Comparison of ENCODE assay signal across 9 cellular contexts in genomic region chr1:207645632-207646081, GRCh38. TPM values are rescaled to one million over a fixed set of nuclear protein-coding genes. Genes with fewer than 3 reads are reported as not detected.
A peak's percentile ranks its signal among the peaks of the same experiment; 100 is the strongest.
DNase-seq lines count a peak whose midpoint lies in the region; ATAC-seq and TF ChIP-seq lines count a peak whose summit lies in the region.
"Had no signal": no experiment of that assay in that cellular context is flagged by ENCODE, and none has a peak within 500 bp of the region (broad histone marks: within the 10 kb centered on the region; RNA-seq: fewer than 3 reads in every experiment).

No MANE protein-coding gene starts in this region.

- H3K4me1 ChIP-seq in SJCRH30 (no peaks in the 10 kb centered on the region), colonic mucosa (no peaks in the 10 kb centered on the region)

- H3K4me3 ChIP-seq in SJCRH30 (peak overlapping the region; percentile 58; the same call in 1 of the 2 replicates), fibroblast of villous mesenchyme (ENCODE audit: low read depth, low read length) (peak overlapping the region; percentile 71), colonic mucosa (no peak overlapping the region), lower leg skin (ENCODE audit: low read depth, poor library complexity, severe bottlenecking) (no peak overlapping the region)

- peaks cover 27% of the 10 kb centered on the region for H3K4me1 Mint-ChIP-seq in Calu3 (ENCODE audit: low read depth, unreplicated experiment)
- H3K4me1 Mint-ChIP-seq in mesothelial cell of epicardium = no peaks in the 10 kb centered on the region

- H3K9me3 Mint-ChIP-seq in Calu3 (ENCODE audit: low read depth, unreplicated experiment) (no peaks in the 10 kb centered on the region), mesothelial cell of epicardium (no peaks in the 10 kb centered on the region)

- TF ChIP-seq POLR2A in lower leg skin (IDR thresholded peaks at IDR 0.05) = no peak

- no peak for TF ChIP-seq CTCF in Calu3 (IDR thresholded peaks at IDR 0.05; ENCODE audit: unreplicated experiment)
- no peak for TF ChIP-seq CTCF in fibroblast of villous mesenchyme (IDR thresholded peaks at IDR 0.05; ENCODE audit: insufficient read depth, low read depth, low read length)
- no peak for TF ChIP-seq CTCF in colonic mucosa (IDR thresholded peaks at IDR 0.05)
- TF ChIP-seq CTCF in mesothelial cell of epicardium (IDR thresholded peaks at IDR 0.05; ENCODE audit: unreplicated experiment) = no peak
- TF ChIP-seq CTCF in lower leg skin (IDR thresholded peaks at IDR 0.05) = no peak

- H3K36me3 Mint-ChIP-seq in Calu3 (ENCODE audit: insufficient read depth, unreplicated experiment) (peaks cover 6% of the 10 kb centered on the region), mesothelial cell of epicardium (no peaks in the 10 kb centered on the region)

- H3K9me3 ChIP-seq in SJCRH30 (replicated peaks) = no peaks in the 10 kb centered on the region
- no peaks in the 10 kb centered on the region for H3K9me3 ChIP-seq in colonic mucosa

- H3K36me3 ChIP-seq in SJCRH30 (no peaks in the 10 kb centered on the region), colonic mucosa (no peaks in the 10 kb centered on the region)

- H3K27ac ChIP-seq in SJCRH30 (no peak overlapping the region), colonic mucosa (no peak overlapping the region)

- intact Hi-C loops in Calu3 (cut with micrococcal nuclease; ENCODE audit: unreplicated experiment) (no loop called here), sciatic nerve (cut with DNase I) (no loop called here), colonic mucosa (cut with DNase I) (no loop called here), lower leg skin (cut with DNase I; ENCODE audit: low total_unique reads) (no loop called here)

- H3K4me3 Mint-ChIP-seq in Calu3 (ENCODE audit: low read depth, unreplicated experiment) (peak overlapping the region; percentile 74), mesothelial cell of epicardium (no peak overlapping the region)

- no peak overlapping the region for H3K9ac ChIP-seq in colonic mucosa (ENCODE audit: low read depth in 2 of 2, low read length in 2 of 2)

- WGBS in lower leg skin, 2 donors = 82 to 88% methylated on average over 10 to 11 of the region's 17 CpGs

- no TSS peak for BruUV-seq in Calu3 (replicated peaks; lab: Mats Ljungman, UMichigan)

- H3K27me3 ChIP-seq in SJCRH30 (no peaks in the 10 kb centered on the region), colonic mucosa (no peaks in the 10 kb centered on the region)

- ATAC-seq in sciatic nerve (peak; percentile 40), HG02840 (IDR thresholded peaks at IDR 0.05; ENCODE audit: low FRiP score, unreplicated experiment) (no peak)

- H3K27ac Mint-ChIP-seq in Calu3 (ENCODE audit: unreplicated experiment) (no peak overlapping the region), mesothelial cell of epicardium (no peak overlapping the region)

- DNase-seq in Calu3 (no peak), SJCRH30 (no peak), fibroblast of villous mesenchyme (ENCODE audit: low read depth) (no peak), sciatic nerve (ENCODE audit: low spot score) (no peak), colonic mucosa (no peak), mesothelial cell of epicardium (ENCODE audit: low spot score in 2 of 2, unreplicated experiment in 2 of 2) (no peak), lower leg skin (ENCODE audit: low spot score in 2 of 2) (no peak)

- H3K27me3 Mint-ChIP-seq in Calu3 (ENCODE audit: unreplicated experiment) = peaks cover 35% of the 10 kb centered on the region
- H3K27me3 Mint-ChIP-seq in mesothelial cell of epicardium (ENCODE audit: low read depth) = peaks cover 8% of the 10 kb centered on the region

- CTCF ChIA-PET in Calu3 (lab: Charles Lee) = no interaction called here

RNA-seq across cellular contexts. Expression of gene CR1L, which starts 0.7 kb away (rescaled TPM):
- total RNA-seq in Calu3 (2022) = not detected in 2 replicates
- not detected in 2 replicates for total RNA-seq in SJCRH30 (2014; rRNA removed; shearing (Covaris generic))
- not detected in 2 replicates for total RNA-seq in fibroblast of villous mesenchyme
- 0.45 TPM for total RNA-seq in sciatic nerve
- total RNA-seq in colonic mucosa = not detected
- total RNA-seq in mesothelial cell of epicardium = not detected in 3 replicates
- not detected for total RNA-seq in lower leg skin
- total RNA-seq: HT1080 had no signal

Comparison
In these comparisons a context has a peak if more than half of its experiments do, and no peak if none do; other contexts are left out.
1. H3K4me3 ChIP-seq: peak in SJCRH30 (single experiment) and fibroblast of villous mesenchyme (single experiment); none in colonic mucosa (single experiment) and lower leg skin (single experiment).